Comparison of ENCODE assay signal across 22 cellular contexts in the genomic region with DNA sequence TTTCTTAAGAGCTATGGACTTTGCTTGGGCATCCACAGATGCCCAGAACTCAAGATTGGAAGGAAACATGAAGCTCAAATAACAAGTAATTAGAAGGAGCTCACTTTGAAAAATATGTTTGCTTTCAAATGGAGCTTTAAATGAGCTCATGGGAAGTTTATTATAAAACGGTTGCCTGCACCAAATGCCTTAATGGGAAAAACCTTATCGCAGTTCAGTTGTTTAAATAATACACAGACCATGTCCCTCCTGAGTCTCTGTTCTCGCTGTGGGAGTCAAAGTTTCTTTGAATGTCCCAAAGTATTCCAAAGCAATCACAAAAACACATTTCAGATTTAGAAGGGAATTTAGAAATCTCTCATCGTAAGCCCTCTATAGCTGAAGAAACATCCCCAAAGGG. TPM values are rescaled to one million over a fixed set of nuclear protein-coding genes. Genes with fewer than 3 reads are reported as not detected.
DNase-seq lines count a peak whose midpoint lies in the region; ATAC-seq, FAIRE-seq and TF ChIP-seq lines count a peak whose summit lies in the region.
"Had no signal": no experiment of that assay in that cellular context is flagged by ENCODE, and none has a peak within 500 bp of the region (broad histone marks: within the 10 kb centered on the region; RNA-seq: fewer than 3 reads in every experiment).

No MANE protein-coding gene starts in this region.

- no peak overlapping the region for H3K18ac ChIP-seq in mesenchymal stem cell (ENCODE audit: low read depth in 1 of 2, low read length in 2 of 2)

- H3K79me2 ChIP-seq in OCI-LY1 (ENCODE audit: insufficient read depth, low read length) = no peaks in the 10 kb centered on the region

- no peaks in the 10 kb centered on the region; the same call in 1 of the 2 replicates for H3K36me3 ChIP-seq in BLaER1
- no peaks in the 10 kb centered on the region for H3K36me3 ChIP-seq in HEK293 (ENCODE audit: control insufficient read depth in 2 of 2, insufficient read depth in 1 of 2, low read length in 2 of 2)
- H3K36me3 ChIP-seq in OCI-LY1 (ENCODE audit: insufficient read depth, low read length) = no peaks in the 10 kb centered on the region
- no peaks in the 10 kb centered on the region for H3K36me3 ChIP-seq in mesenchymal stem cell (ENCODE audit: control insufficient read depth in 1 of 2, insufficient read depth in 2 of 2, low read depth in 1 of 2, low read length in 2 of 2)

- no peak overlapping the region for H3K23ac ChIP-seq in mesenchymal stem cell (ENCODE audit: low read length in 2 of 2)

- H3K9me2 ChIP-seq in OCI-LY1 (ENCODE audit: low read depth, low read length) = no peaks in the 10 kb centered on the region

- no peaks in the 10 kb centered on the region for H4K20me1 ChIP-seq in BLaER1
- H4K20me1 ChIP-seq in OCI-LY1 (ENCODE audit: insufficient read depth, low read length) = no peaks in the 10 kb centered on the region

- H3K27me3 Mint-ChIP-seq in mesothelial cell of epicardium (ENCODE audit: low read depth) = no peaks in the 10 kb centered on the region
- H3K27me3 Mint-ChIP-seq: CD4-positive, CD25-positive, alpha-beta regulatory T cell; CD8-positive, alpha-beta memory T cell had no signal

- POLR2A ChIA-PET in HEK293 (lab: Yijun Ruan, JAX) = no interaction called here

- no peaks in the 10 kb centered on the region for H3K4me1 Mint-ChIP-seq in mesothelial cell of epicardium
- H3K4me1 Mint-ChIP-seq: CD8-positive, alpha-beta memory T cell had no signal

- TF ChIP-seq CTCF in HEK293 (tag by site-specific recombination; IDR thresholded peaks at IDR 0.05) (no peak), OCI-LY1 (IDR thresholded peaks at IDR 0.05; ENCODE audit: low read length) (no peak), mesothelial cell of epicardium (IDR thresholded peaks at IDR 0.05; ENCODE audit: unreplicated experiment) (no peak)

- H2BK5ac ChIP-seq in mesenchymal stem cell (ENCODE audit: low read depth, low read length, poor library complexity, severe bottlenecking) = no peak overlapping the region

- H2BK15ac ChIP-seq in mesenchymal stem cell (ENCODE audit: low read depth, poor library complexity, severe bottlenecking) = no peak overlapping the region

- H2BK120ac ChIP-seq in mesenchymal stem cell (ENCODE audit: low read depth, low read length) = no peak overlapping the region

- no peak overlapping the region for H2BK12ac ChIP-seq in mesenchymal stem cell (ENCODE audit: low read length in 2 of 2)

- no peaks in the 10 kb centered on the region; the same call in 1 of the 2 replicates for H3F3A ChIP-seq in OCI-LY1 (ENCODE audit: insufficient read depth, low read length)

- CTCF ChIA-PET in HEK293 (lab: Yijun Ruan, JAX) = no interaction called here

- no peaks in the 10 kb centered on the region for H3K79me1 ChIP-seq in mesenchymal stem cell (replicated peaks; ENCODE audit: low read length, poor library complexity, severe bottlenecking)

- no peak overlapping the region for H3K4ac ChIP-seq in mesenchymal stem cell (ENCODE audit: low read depth in 1 of 2, low read length in 2 of 2)

- 91% methylated on average over 4 of the region's 4 CpGs for WGBS in mesenchymal stem cell

- H3K4me1 ChIP-seq in BLaER1 (peaks cover 90% of the 10 kb centered on the region), HEK293 (ENCODE audit: control insufficient read depth, insufficient read depth, low read length) (0 out of 2 replicates have a peak, but pooled peaks cover 4% of the 10 kb centered on the region), OCI-LY1 (ENCODE audit: insufficient read depth, low read length, severe bottlenecking) (peaks cover 81% of the 10 kb centered on the region), mesenchymal stem cell (ENCODE audit: control insufficient read depth, insufficient read depth, low read depth, low read length) (peaks cover 4% of the 10 kb centered on the region)

- H3K9me3 Mint-ChIP-seq in mesothelial cell of epicardium = no peaks in the 10 kb centered on the region
- H3K9me3 Mint-ChIP-seq: CD4-positive, CD25-positive, alpha-beta regulatory T cell; CD8-positive, alpha-beta memory T cell; GM23338 had no signal

- no peak overlapping the region for H4K91ac ChIP-seq in mesenchymal stem cell (ENCODE audit: low read length)

- H2AK5ac ChIP-seq in mesenchymal stem cell (ENCODE audit: low read length, severe bottlenecking) = no peak overlapping the region

- peak; percentile 86 for FAIRE-seq in islet of Langerhans (lab: Jason Lieb, UNC)
- FAIRE-seq: G401.6, H54, HTR-8/SVneo had no signal

- H2AFZ ChIP-seq in OCI-LY1 (ENCODE audit: low read length) = no peak overlapping the region
- no peak overlapping the region for H2AFZ ChIP-seq in mesenchymal stem cell (ENCODE audit: low read depth, low read length)
- H2AFZ ChIP-seq: GM23338 had no signal

- H3K9ac ChIP-seq in BLaER1 (no peak overlapping the region), OCI-LY1 (ENCODE audit: low read length) (peak overlapping the region; percentile 64), mesenchymal stem cell (ENCODE audit: low read length) (no peak overlapping the region)

- H3K27me3 ChIP-seq in BLaER1 (no peaks in the 10 kb centered on the region), OCI-LY1 (ENCODE audit: insufficient read depth, low read length) (no peaks in the 10 kb centered on the region), mesenchymal stem cell (ENCODE audit: control insufficient read depth in 1 of 2, insufficient read depth in 1 of 2, low read length in 2 of 2) (no peaks in the 10 kb centered on the region)

- H3K4me3 ChIP-seq in BLaER1 (no peak overlapping the region), HEK293 (ENCODE audit: low read depth, low read length) (no peak overlapping the region), OCI-LY1 (ENCODE audit: low read depth, low read length, poor library complexity, severe bottlenecking) (peak overlapping the region; percentile 51), mesenchymal stem cell (ENCODE audit: insufficient read depth in 1 of 2, low read depth in 1 of 2, low read length in 2 of 2) (no peak overlapping the region)
- H3K4me3 ChIP-seq: GM23338 had no signal

- no peak for ATAC-seq in GM21423 (IDR thresholded peaks at IDR 0.05; ENCODE audit: unreplicated experiment)
- ATAC-seq: GM23338, HCT116 had no signal

- H3K9me3 ChIP-seq in BLaER1 (peaks cover 27% of the 10 kb centered on the region), HEK293 (ENCODE audit: control insufficient read depth, insufficient read depth, low read depth, low read length) (no peaks in the 10 kb centered on the region), OCI-LY1 (ENCODE audit: low read length) (no peaks in the 10 kb centered on the region), mesenchymal stem cell (ENCODE audit: control insufficient read depth, low read length) (no peaks in the 10 kb centered on the region)

- no peak overlapping the region for H3K4me3 Mint-ChIP-seq in mesothelial cell of epicardium
- H3K4me3 Mint-ChIP-seq: CD4-positive, CD25-positive, alpha-beta regulatory T cell; CD8-positive, alpha-beta memory T cell; GM23338 had no signal

- H3K4me2 ChIP-seq in BLaER1 (peak overlapping the region; percentile 72; the same call in 1 of the 2 replicates), OCI-LY1 (ENCODE audit: low read length) (peak overlapping the region; percentile 64), mesenchymal stem cell (ENCODE audit: low read length, poor library complexity, severe bottlenecking) (no peak overlapping the region)
- H3K4me2 ChIP-seq: GM23338 had no signal

- no peaks in the 10 kb centered on the region for H3K36me3 Mint-ChIP-seq in mesothelial cell of epicardium
- H3K36me3 Mint-ChIP-seq: CD4-positive, CD25-positive, alpha-beta regulatory T cell had no signal

- H3K14ac ChIP-seq in mesenchymal stem cell (ENCODE audit: low read length in 2 of 2) = no peak overlapping the region

- H3K27ac Mint-ChIP-seq in mesothelial cell of epicardium = no peak overlapping the region
- H3K27ac Mint-ChIP-seq: CD4-positive, CD25-positive, alpha-beta regulatory T cell; GM23338 had no signal

- DNase-seq in globus pallidus (ENCODE audit: low spot score) = no peak
- DNase-seq in mesothelial cell of epicardium (ENCODE audit: low spot score in 2 of 2, unreplicated experiment in 2 of 2) = no peak
- DNase-seq in mesenchymal stem cell = no peak
- DNase-seq: 8988T; C1 segment of cervical spinal cord; CD4-positive, CD25-positive, alpha-beta regulatory T cell; CD8-positive, alpha-beta memory T cell; COR-L47; DMS 273 treated with DMSO at 0.1 percent for 48 hours; DMS53; DND-41; IMR-90 had no signal

- H4K8ac ChIP-seq in mesenchymal stem cell (ENCODE audit: low read length) = no peak overlapping the region

- H3K27ac ChIP-seq in BLaER1 (peak overlapping the region; percentile 94), HEK293 (ENCODE audit: extremely low read depth, low read depth, low read length) (no peak overlapping the region), OCI-LY1 (ENCODE audit: low read depth, low read length, poor library complexity, severe bottlenecking) (peak overlapping the region; percentile 99), mesenchymal stem cell (ENCODE audit: low read length, poor library complexity, severe bottlenecking) (no peak overlapping the region)

TF ChIP-seq in HEK293, 187 proteins besides CTCF, POLR2A, EP300 and RAD21:
- TF ChIP-seq TCF7L2 (IDR thresholded peaks at IDR 0.05; ENCODE audit: borderline replicate concordance, low read depth, low read length) (peak; percentile 43; the same call in 1 of the 2 replicates), ZNF670 (tag by site-specific recombination; IDR thresholded peaks at IDR 0.05; ENCODE audit: low read depth) (no peak), TRIM28 (IDR thresholded peaks at IDR 0.05; ENCODE audit: borderline replicate concordance, low read length) (peak; percentile 71; the same call in 1 of the 2 replicates), ZNF501 (tag by site-specific recombination; IDR thresholded peaks at IDR 0.05) (no peak), ZNF169 (tag by site-specific recombination; IDR thresholded peaks at IDR 0.05) (no peak)
- TF ChIP-seq, protein P1, sequence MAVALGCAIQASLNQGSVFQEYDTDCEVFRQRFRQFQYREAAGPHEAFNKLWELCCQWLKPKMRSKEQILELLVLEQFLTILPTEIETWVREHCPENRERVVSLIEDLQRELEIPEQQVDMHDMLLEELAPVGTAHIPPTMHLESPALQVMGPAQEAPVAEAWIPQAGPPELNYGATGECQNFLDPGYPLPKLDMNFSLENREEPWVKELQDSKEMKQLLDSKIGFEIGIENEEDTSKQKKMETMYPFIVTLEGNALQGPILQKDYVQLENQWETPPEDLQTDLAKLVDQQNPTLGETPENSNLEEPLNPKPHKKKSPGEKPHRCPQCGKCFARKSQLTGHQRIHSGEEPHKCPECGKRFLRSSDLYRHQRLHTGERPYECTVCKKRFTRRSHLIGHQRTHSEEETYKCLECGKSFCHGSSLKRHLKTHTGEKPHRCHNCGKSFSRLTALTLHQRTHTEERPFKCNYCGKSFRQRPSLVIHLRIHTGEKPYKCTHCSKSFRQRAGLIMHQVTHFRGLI (tag by site-specific recombination; IDR thresholded peaks at IDR 0.05) = no peak

RNA-seq across cellular contexts. Expression of gene STIM2, which starts 31.6 kb away (rescaled TPM):
- total RNA-seq in mesothelial cell of epicardium = 51.0 to 52.9 TPM (median 52.5 TPM) in 3 replicates
- 22.3 TPM for polyA plus RNA-seq in mesenchymal stem cell (2013, experiment 1 of 2)
- 20.4 TPM for polyA plus RNA-seq in mesenchymal stem cell (2013, experiment 2 of 2)

Comparison
In these comparisons a context has a peak if more than half of its experiments do, and no peak if none do; other contexts are left out.
1. H3K27ac ChIP-seq: peak in BLaER1 (single experiment) and OCI-LY1 (single experiment); none in HEK293 (single experiment) and mesenchymal stem cell (single experiment).